8 cellular contexts compared by ENCODE assay signal in the genomic region with DNA sequence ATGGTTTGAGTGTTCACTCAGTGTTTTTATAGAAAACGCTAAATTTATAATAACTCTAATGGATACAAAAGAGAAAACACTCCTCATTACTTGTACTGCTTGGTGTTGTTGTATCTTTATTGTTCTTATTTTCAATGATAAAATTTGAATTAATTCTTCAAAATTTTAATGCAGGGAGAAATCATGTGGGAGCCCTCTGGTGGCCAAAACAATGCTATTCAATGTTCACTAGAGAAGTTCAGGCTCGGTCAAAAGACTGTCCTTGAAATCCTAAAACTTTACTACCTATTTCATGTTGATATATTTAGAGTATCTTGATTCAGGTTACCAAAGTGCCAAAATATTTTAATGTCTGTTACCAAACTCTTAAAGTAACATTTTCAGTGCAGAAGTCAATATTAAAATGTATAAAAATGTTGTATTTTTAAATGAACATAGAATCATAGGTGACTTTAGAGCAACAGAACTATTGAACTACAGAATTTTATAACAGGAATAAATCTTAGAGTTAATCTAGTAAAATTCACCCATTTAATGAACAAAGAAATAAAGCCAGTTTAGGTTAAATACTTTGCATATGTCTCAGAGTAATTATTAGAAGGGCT.
DNase-seq lines count a peak whose midpoint lies in the region; ATAC-seq, FAIRE-seq and TF ChIP-seq lines count a peak whose summit lies in the region.

No MANE protein-coding gene starts in this region.

- peak; percentile 25 for DNase-seq in G401 (ENCODE audit: low spot score)
- DNase-seq in IMR-90 = no peak
- DNase-seq in bronchial epithelial cell (ENCODE audit: low read depth) = peak; percentile 0
- peak; percentile 11 for DNase-seq in nephron progenitor cell
- DNase-seq in SW480 (ENCODE audit: low spot score) = no peak
- no peak for DNase-seq in stimulated activated naive CD4-positive, alpha-beta T cell treated with Interleukin-2 at 50 U/mL for 16 hours (lab: John Stamatoyannopoulos, UW)

- no peak overlapping the region for H3K14ac ChIP-seq in IMR-90 (replicated peaks; ENCODE audit: low read depth, low read length)

- no peak overlapping the region for H4K8ac ChIP-seq in IMR-90 (ENCODE audit: low read depth in 2 of 2, low read length in 2 of 2)

- no peaks in the 10 kb centered on the region for H3K36me3 Mint-ChIP-seq in nephron progenitor cell (ENCODE audit: low read depth)

- no peak overlapping the region for H3K9ac ChIP-seq in IMR-90 (ENCODE audit: low read depth, low read length)

- H3K79me1 ChIP-seq in IMR-90 (ENCODE audit: low read depth in 1 of 2, low read length in 2 of 2) = no peaks in the 10 kb centered on the region

- no peaks in the 10 kb centered on the region for H3K9me3 Mint-ChIP-seq in nephron progenitor cell

- no peaks in the 10 kb centered on the region for H4K20me1 ChIP-seq in IMR-90 (ENCODE audit: insufficient read depth, low read length)

- no TSS peak for BruUV-seq in IMR-90 (replicated peaks; lab: Mats Ljungman, UMichigan)

- in situ Hi-C loops in G401 (cut with HindIII; ENCODE audit: low sequenced_read_pairs) = no loop called here
- in situ Hi-C loops in IMR-90 (cut with MboI; ENCODE audit: low sequenced_read_pairs) = no loop called here

- no peak for TF ChIP-seq RAD21 in IMR-90 (IDR thresholded peaks at IDR 0.05; ENCODE audit: low read length)

- no peaks in the 10 kb centered on the region for H3K9me3 ChIP-seq in IMR-90 (ENCODE audit: control insufficient read depth, insufficient read depth, low read length)

- H3K4me3 ChIP-seq in IMR-90 (ENCODE audit: insufficient read depth, low read depth, low read length) (no peak overlapping the region), bronchial epithelial cell (ENCODE audit: low read depth, low read length) (no peak overlapping the region)

- no peak overlapping the region for H3K4me2 ChIP-seq in IMR-90 (ENCODE audit: low read depth, low read length)

- POLR2A ChIA-PET in IMR-90 (lab: Charles Lee; ENCODE audit: unreplicated experiment) = no interaction called here

- no peak overlapping the region for H3K18ac ChIP-seq in IMR-90 (ENCODE audit: low read depth, low read length)

- H2AFZ ChIP-seq in IMR-90 (replicated peaks; ENCODE audit: low read length, poor library complexity) = no peak overlapping the region

- no peak overlapping the region for H3K27ac Mint-ChIP-seq in nephron progenitor cell

- no peak overlapping the region for H3K27ac ChIP-seq in IMR-90 (ENCODE audit: insufficient read depth, low read length)

- H2BK15ac ChIP-seq in IMR-90 (ENCODE audit: low read depth, low read length) = no peak overlapping the region

- H3K27me3 ChIP-seq in IMR-90 (ENCODE audit: control insufficient read depth, insufficient read depth, low read length) (no peaks in the 10 kb centered on the region), bronchial epithelial cell (ENCODE audit: control insufficient read depth, insufficient read depth, low read length) (no peaks in the 10 kb centered on the region)

- H3K4me3 Mint-ChIP-seq in nephron progenitor cell = no peak overlapping the region

- H2AK9ac ChIP-seq in IMR-90 (replicated peaks; ENCODE audit: low read depth, low read length, poor library complexity) = no peak overlapping the region

- H3K9me1 ChIP-seq in IMR-90 (ENCODE audit: insufficient read depth, low read length) = no peaks in the 10 kb centered on the region

- no peak overlapping the region for H2AK5ac ChIP-seq in IMR-90 (ENCODE audit: low read depth, low read length)

- no peak for ATAC-seq in IMR-90 (ENCODE audit: low read depth)
- ATAC-seq in HG02973 (IDR thresholded peaks at IDR 0.05; ENCODE audit: unreplicated experiment) = no peak
- ATAC-seq in HG03175 (IDR thresholded peaks at IDR 0.05; ENCODE audit: unreplicated experiment) = no peak

- H2BK20ac ChIP-seq in IMR-90 (ENCODE audit: low read depth, low read length) = no peak overlapping the region

- intact Hi-C loops in IMR-90 (cut with micrococcal nuclease) = no loop called here

- FAIRE-seq in bronchial epithelial cell (lab: Jason Lieb, UNC) = no peak

- H3K36me3 ChIP-seq in IMR-90 (ENCODE audit: control insufficient read depth, insufficient read depth, low read length) = no peaks in the 10 kb centered on the region
- H3K36me3 ChIP-seq in bronchial epithelial cell (ENCODE audit: control insufficient read depth, insufficient read depth, low read length) = no peaks in the 10 kb centered on the region

- CTCF ChIA-PET in IMR-90 (lab: Yijun Ruan, JAX) = no interaction called here

- TF ChIP-seq CTCF in IMR-90 (conservative IDR thresholded peaks at IDR 0.05; ENCODE audit: low read depth, low read length) (peak; percentile 40), bronchial epithelial cell (IDR thresholded peaks at IDR 0.05; ENCODE audit: insufficient read depth, low read length, severe bottlenecking) (peak; percentile 42), nephron progenitor cell (IDR thresholded peaks at IDR 0.05) (peak; percentile 73)

- H4K91ac ChIP-seq in IMR-90 (ENCODE audit: insufficient read depth, low read depth, low read length) = no peak overlapping the region

- WGBS in IMR-90 (ENCODE audit: extremely low coverage in 2 of 2, insufficient read length in 1 of 2), 2 experiments = no CpG with 5 or more reads among the region's 2 CpGs

- no peak overlapping the region for H3K56ac ChIP-seq in IMR-90 (ENCODE audit: extremely low read depth, insufficient read depth, low read length)

- no peak overlapping the region for H2BK120ac ChIP-seq in IMR-90 (ENCODE audit: low read depth, low read length)

- TF ChIP-seq POLR2A in IMR-90 (IDR thresholded peaks at IDR 0.05; ENCODE audit: low read depth, low read length) = no peak

- H3K4ac ChIP-seq in IMR-90 (ENCODE audit: low read depth, low read length) = no peak overlapping the region

- H2BK5ac ChIP-seq in IMR-90 (ENCODE audit: low read depth, low read length, poor library complexity, severe bottlenecking) = no peak overlapping the region

- H3K4me1 Mint-ChIP-seq in nephron progenitor cell = no peaks in the 10 kb centered on the region

- dilution Hi-C loops in IMR-90 (cut with HindIII; ENCODE audit: low sequenced_read_pairs, unreplicated experiment) = no loop called here

- no peaks in the 10 kb centered on the region for H3K27me3 Mint-ChIP-seq in nephron progenitor cell (ENCODE audit: low read depth, poor library complexity)

- no peak overlapping the region for H4K5ac ChIP-seq in IMR-90 (ENCODE audit: low read depth, low read length)

- no peaks in the 10 kb centered on the region for H3K4me1 ChIP-seq in IMR-90 (ENCODE audit: control insufficient read depth, insufficient read depth, low read length)

- H3K23ac ChIP-seq in IMR-90 (ENCODE audit: low read depth, low read length) = no peak overlapping the region

TF ChIP-seq in IMR-90, 13 proteins besides CTCF, POLR2A, EP300 and RAD21:
- no peak for TF ChIP-seq MAZ (IDR thresholded peaks at IDR 0.05; ENCODE audit: borderline replicate concordance, low read depth, low read length)
- TF ChIP-seq BHLHE40 (IDR thresholded peaks at IDR 0.05; ENCODE audit: low read depth, low read length) = no peak
- TF ChIP-seq SMC3 (IDR thresholded peaks at IDR 0.05; ENCODE audit: low read depth, low read length) = peak; percentile 14; the same call in 1 of the 2 replicates

Comparison
In these comparisons a context has a peak if more than half of its experiments do, and no peak if none do; other contexts are left out.
1. DNase-seq: peak in G401 (single experiment), bronchial epithelial cell (single experiment) and nephron progenitor cell (single experiment); none in IMR-90 (single experiment), SW480 (single experiment) and stimulated activated naive CD4-positive, alpha-beta T cell treated with Interleukin-2 at 50 U/mL for 16 hours (single experiment).
2. Peak in every context shown above with its lines, with median percentiles within 50 percentile points of each other: CTCF ChIP-seq.